In the genomic region with DNA sequence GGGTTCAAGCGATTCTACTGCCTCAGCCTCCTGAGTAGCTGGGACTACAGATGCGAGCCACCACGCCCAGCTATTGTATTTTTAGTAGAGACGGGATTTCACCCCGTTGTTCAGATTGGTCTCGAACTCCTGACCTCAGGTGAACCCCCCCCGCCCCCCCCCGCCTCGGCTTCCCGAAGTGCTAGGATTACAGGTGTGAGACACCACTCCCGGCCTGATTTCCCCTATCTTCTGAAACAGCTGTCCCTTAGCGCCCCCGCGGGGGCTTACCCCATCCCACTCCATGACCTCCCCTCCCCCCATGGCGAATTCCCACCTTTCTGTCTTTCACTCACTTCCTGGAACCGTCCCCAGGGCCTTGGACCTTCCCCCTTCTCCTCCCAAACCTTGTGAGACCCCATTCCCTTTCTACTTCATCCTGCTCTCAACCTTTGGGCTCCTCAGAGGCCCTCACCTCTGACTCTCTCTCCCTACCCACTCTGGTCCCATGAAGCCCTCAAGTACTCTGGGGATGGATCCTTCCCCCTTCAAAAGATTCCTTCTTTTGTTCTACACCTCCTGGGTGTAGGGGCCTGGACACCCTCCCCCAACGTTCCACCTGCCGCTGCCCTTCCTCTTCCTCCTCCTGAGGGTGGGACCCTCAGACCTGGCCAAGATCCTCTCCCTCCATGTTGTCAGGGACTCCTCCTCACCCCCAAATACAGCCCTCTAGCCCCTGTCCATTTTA, we compare ENCODE assay signal across 9 cellular contexts. TPM values are rescaled to one million over a fixed set of nuclear protein-coding genes. Genes with fewer than 3 reads are reported as not detected.
DNase-seq lines count a peak whose midpoint lies in the region; ATAC-seq, FAIRE-seq and TF ChIP-seq lines count a peak whose summit lies in the region.
"Had no signal": no experiment of that assay in that cellular context is flagged by ENCODE, and none has a peak within 500 bp of the region (broad histone marks: within the 10 kb centered on the region; RNA-seq: fewer than 3 reads in every experiment).

No MANE protein-coding gene starts in this region.

- peak overlapping the region; percentile 69 for H3K4me3 ChIP-seq in SJSA1
- H3K4me3 ChIP-seq in fibroblast of the aortic adventitia (ENCODE audit: low read depth, low read length): peak overlapping the region; percentile 95
- H3K4me3 ChIP-seq in retinal pigment epithelial cell (ENCODE audit: low read length): peak overlapping the region; percentile 94

- DNase-seq in GM12892 (ENCODE audit: insufficient read length) (no peak), SJSA1 (ENCODE audit: low read depth in 1 of 2, low spot score in 2 of 2) (no peak), fibroblast of the aortic adventitia (ENCODE audit: low read depth) (no peak), retinal pigment epithelial cell (ENCODE audit: low read depth) (no peak), SW480 (ENCODE audit: low spot score) (no peak)
- no peak for DNase-seq in central memory CD4-positive, alpha-beta T cell

- peak overlapping the region; percentile 81; the same call in 1 of the 2 replicates for H3K27ac ChIP-seq in SJSA1

- no peak for TF ChIP-seq POLR2A in GM12892 (IDR thresholded peaks at IDR 0.05; ENCODE audit: low read depth, low read length)

- no peak for TF ChIP-seq CTCF in fibroblast of the aortic adventitia (IDR thresholded peaks at IDR 0.05; ENCODE audit: insufficient read depth, low read length)
- TF ChIP-seq CTCF in retinal pigment epithelial cell (conservative IDR thresholded peaks at IDR 0.05; ENCODE audit: low read depth, low read length): no peak

- peak; percentile 54 for FAIRE-seq in GM12892 (lab: Jason Lieb, UNC)
- FAIRE-seq: islet of Langerhans had no signal

- no peak for ATAC-seq in HG02981 (IDR thresholded peaks at IDR 0.05; ENCODE audit: unreplicated experiment)
- ATAC-seq in HG03196 (IDR thresholded peaks at IDR 0.05; ENCODE audit: unreplicated experiment): no peak

- H3K27me3 ChIP-seq in SJSA1 (replicated peaks): no peaks in the 10 kb centered on the region

- peaks cover 20% of the 10 kb centered on the region for H3K4me1 ChIP-seq in SJSA1 (replicated peaks)

- H3K36me3 ChIP-seq in SJSA1: peaks cover 44% of the 10 kb centered on the region

- no peaks in the 10 kb centered on the region for H3K9me3 ChIP-seq in SJSA1 (replicated peaks)

RNA-seq across cellular contexts. Expression of a gene that starts 0.9 kb away (rescaled TPM):
- polyA plus RNA-seq in GM12892 (2012; ENCODE audit: missing spikeins): 226 TPM
- 205 and 232 TPM in 2 replicates for total RNA-seq in SJSA1 (2014; rRNA removed; shearing (Covaris generic))
- 257 and 510 TPM in 2 replicates for total RNA-seq in fibroblast of the aortic adventitia (ENCODE audit: low replicate concordance)

RNA-seq across cellular contexts. Expression of a gene that starts 1.5 kb away (rescaled TPM):
- polyA plus RNA-seq in GM12892 (2012; ENCODE audit: missing spikeins): 253 TPM
- 506 and 974 TPM in 2 replicates for total RNA-seq in SJSA1 (2014; rRNA removed; shearing (Covaris generic))
- 177 and 274 TPM in 2 replicates for total RNA-seq in fibroblast of the aortic adventitia (ENCODE audit: low replicate concordance)

RNA-seq across cellular contexts. Expression of a gene that starts 13.5 kb away (rescaled TPM):
- 8.9 TPM for polyA plus RNA-seq in GM12892 (2012; ENCODE audit: missing spikeins)
- 50.7 and 51.1 TPM in 2 replicates for total RNA-seq in SJSA1 (2014; rRNA removed; shearing (Covaris generic))
- total RNA-seq in fibroblast of the aortic adventitia (ENCODE audit: low replicate concordance): 21.6 and 45.2 TPM in 2 replicates

RNA-seq across cellular contexts. Expression of a gene that starts 18.7 kb away (rescaled TPM):
- not detected for polyA plus RNA-seq in GM12892 (2012; ENCODE audit: missing spikeins)
- not detected in 2 replicates for total RNA-seq in SJSA1 (2014; rRNA removed; shearing (Covaris generic))
- total RNA-seq in fibroblast of the aortic adventitia (ENCODE audit: low replicate concordance): not detected in 2 replicates

RNA-seq across cellular contexts. Expression of a gene that starts 21.1 kb away (rescaled TPM):
- polyA plus RNA-seq in GM12892 (2012; ENCODE audit: missing spikeins): 39.1 TPM
- 2.2 and 5.3 TPM in 2 replicates for total RNA-seq in SJSA1 (2014; rRNA removed; shearing (Covaris generic))
- 1.2 and 5.1 TPM in 2 replicates for total RNA-seq in fibroblast of the aortic adventitia (ENCODE audit: low replicate concordance)
